Comparison of ENCODE assay signal across 23 cellular contexts in the genomic region with DNA sequence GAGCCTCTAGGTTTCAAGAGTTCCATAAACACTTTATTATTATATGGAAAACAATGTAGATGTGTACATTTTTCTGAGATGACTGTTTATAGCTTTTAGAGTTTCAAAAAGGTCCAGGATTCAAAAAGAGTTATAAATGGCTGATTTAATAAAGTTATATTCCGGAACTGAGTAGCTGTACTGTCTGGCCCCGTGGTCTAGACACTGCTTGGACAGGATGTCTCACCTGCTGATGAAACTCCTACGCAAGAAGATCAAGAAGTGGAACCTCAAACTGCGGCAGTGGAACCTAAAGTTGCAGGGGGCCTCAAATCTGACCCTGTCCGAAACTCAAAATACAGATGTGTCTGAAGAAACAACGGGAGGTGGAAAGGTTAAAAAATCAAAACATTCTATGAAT.
A peak's percentile ranks its signal among the peaks of the same experiment; 100 is the strongest.
DNase-seq lines count a peak whose midpoint lies in the region; ATAC-seq and TF ChIP-seq lines count a peak whose summit lies in the region.
"Had no signal": no experiment of that assay in that cellular context is flagged by ENCODE, and none has a peak within 500 bp of the region (broad histone marks: within the 10 kb centered on the region; RNA-seq: fewer than 3 reads in every experiment).

No MANE protein-coding gene starts in this region.

- H3K9ac ChIP-seq in smooth muscle cell (ENCODE audit: low read depth), result no peak overlapping the region
- H3K9ac ChIP-seq: BLaER1 treated with 17β-estradiol and CSF1 and Interleukin-3, amounts not matched to agents 10 nM and 100 nM had no signal

- H3K36me3 ChIP-seq in smooth muscle cell (ENCODE audit: low read depth) (no peaks in the 10 kb centered on the region), sigmoid colon (peaks cover 0 to 29% (median 0%) of the 10 kb centered on the region in 4 donors)

- WGBS in smooth muscle cell (ENCODE audit: low lambda C conversion rate), result 96% methylated on average over 6 of the region's 6 CpGs
- 93 to 96% methylated on average over 6 of the region's 6 CpGs for WGBS in sigmoid colon, 2 donors

- H3K4me3 Mint-ChIP-seq in activated T-cell treated with anti-CD3 and anti-CD28 coated beads, Interleukin-2, amount 50 U/mL, for 72 hours, result no peak overlapping the region
- H3K4me3 Mint-ChIP-seq in activated T-helper 17 cell treated with anti-CD3 and anti-CD28 coated beads, Interleukin-2, amount 50 U/mL, for 72 hours, result no peak overlapping the region
- H3K4me3 Mint-ChIP-seq in immature natural killer cell, result peak overlapping the region in 1 of 5 donors; percentile 21
- H3K4me3 Mint-ChIP-seq: CD8-positive, alpha-beta T cell had no signal

- H3K27ac ChIP-seq in smooth muscle cell (ENCODE audit: low read depth), result peak overlapping the region; percentile 99
- peak overlapping the region in 2 of 4 donors; percentile 27 to 86 for H3K27ac ChIP-seq in sigmoid colon
- H3K27ac ChIP-seq: 22Rv1; BLaER1 treated with 17β-estradiol and CSF1 and Interleukin-3, amounts not matched to agents 10 nM and 100 nM had no signal

- peaks cover 42% of the 10 kb centered on the region for H3F3A ChIP-seq in smooth muscle cell (ENCODE audit: low read depth)

- no peak for TF ChIP-seq EP300 in sigmoid colon (IDR thresholded peaks at IDR 0.05)

- H3K9me3 ChIP-seq in smooth muscle cell (replicated peaks; ENCODE audit: low read depth), result no peaks in the 10 kb centered on the region
- no peaks in the 10 kb centered on the region for H3K9me3 ChIP-seq in sigmoid colon
- H3K9me3 ChIP-seq: BLaER1 treated with 17β-estradiol and CSF1 and Interleukin-3, amounts not matched to agents 10 nM and 100 nM had no signal

- H3K36me3 Mint-ChIP-seq in activated T-cell treated with anti-CD3 and anti-CD28 coated beads, Interleukin-2, amount 50 U/mL, for 72 hours (ENCODE audit: insufficient read depth in 2 of 2), result peaks cover 3 to 8% of the 10 kb centered on the region in 2 donors
- peaks cover 84% of the 10 kb centered on the region for H3K36me3 Mint-ChIP-seq in activated T-helper 17 cell treated with anti-CD3 and anti-CD28 coated beads, Interleukin-2, amount 50 U/mL, for 72 hours (ENCODE audit: low read depth)
- H3K36me3 Mint-ChIP-seq in immature natural killer cell, result peaks cover 5 to 20% (median 12%) of the 10 kb centered on the region in 3 donors

- no peak for TF ChIP-seq POLR2A in sigmoid colon (IDR thresholded peaks at IDR 0.05)

- H3K4me1 ChIP-seq in smooth muscle cell (ENCODE audit: low read depth) (peaks cover 32% of the 10 kb centered on the region), sigmoid colon (peaks cover 0 to 49% (median 40%) of the 10 kb centered on the region in 4 donors)

- H3K27me3 ChIP-seq in smooth muscle cell (ENCODE audit: low read depth) (no peaks in the 10 kb centered on the region), sigmoid colon (no peaks in the 10 kb centered on the region)
- H3K27me3 ChIP-seq: BLaER1 treated with 17β-estradiol and CSF1 and Interleukin-3, amounts not matched to agents 10 nM and 100 nM had no signal

- no peak overlapping the region for H2AFZ ChIP-seq in smooth muscle cell (ENCODE audit: low read depth)

- H3K9me3 Mint-ChIP-seq in activated T-cell treated with anti-CD3 and anti-CD28 coated beads, Interleukin-2, amount 50 U/mL, for 72 hours, result no peaks in the 10 kb centered on the region
- H3K9me3 Mint-ChIP-seq in activated T-helper 17 cell treated with anti-CD3 and anti-CD28 coated beads, Interleukin-2, amount 50 U/mL, for 72 hours, result no peaks in the 10 kb centered on the region
- H3K9me3 Mint-ChIP-seq in immature natural killer cell, result no peaks in the 10 kb centered on the region
- H3K9me3 Mint-ChIP-seq: CD8-positive, alpha-beta T cell had no signal

- H3K27ac Mint-ChIP-seq in activated T-cell treated with anti-CD3 and anti-CD28 coated beads, Interleukin-2, amount 50 U/mL, for 72 hours, result peak overlapping the region; percentile 38
- peak overlapping the region; percentile 8 for H3K27ac Mint-ChIP-seq in activated T-helper 17 cell treated with anti-CD3 and anti-CD28 coated beads, Interleukin-2, amount 50 U/mL, for 72 hours
- H3K27ac Mint-ChIP-seq in immature natural killer cell, result peak overlapping the region in 5 of 6 donors; percentile 5 to 64 (median 29)
- H3K27ac Mint-ChIP-seq: CD8-positive, alpha-beta T cell had no signal

- H3K4me2 ChIP-seq in smooth muscle cell, result no peak overlapping the region
- H3K4me2 ChIP-seq: BLaER1 treated with 17β-estradiol and CSF1 and Interleukin-3, amounts not matched to agents 10 nM and 100 nM had no signal

- no peak for DNase-seq in activated T-cell treated with anti-CD3 and anti-CD28 coated beads, Interleukin-2, amount 50 U/mL, for 72 hours
- DNase-seq in activated T-cell treated with anti-CD3 and anti-CD28 coated beads for 4 hours, result no peak
- no peak for DNase-seq in immature natural killer cell
- DNase-seq in smooth muscle cell (lab: John Stamatoyannopoulos, UW; ENCODE audit: unreplicated experiment), result no peak
- no peak for DNase-seq in sigmoid colon
- DNase-seq: ACHN; Calu3; CD8-positive, alpha-beta T cell; DMS153; GOT3; IMR-90; NCI-H1105; NCI-H146; NCI-H2029 treated with DMSO at 0.1 percent for 48 hours; NCI-H2171; NCI-H345; NCI-H526; Right ventricle myocardium superior had no signal

- peaks cover 24% of the 10 kb centered on the region for H3K79me2 ChIP-seq in smooth muscle cell (ENCODE audit: low read depth)

- intact Hi-C loops in sigmoid colon (cut with DNase I), result no loop called here

- no peak for ATAC-seq in activated T-cell treated with anti-CD3 and anti-CD28 coated beads, Interleukin-2, amount 50 U/mL, for 72 hours (replicated peaks in 1 of 2)
- no peak for ATAC-seq in activated T-helper 17 cell treated with anti-CD3 and anti-CD28 coated beads, Interleukin-2, amount 50 U/mL, for 72 hours (replicated peaks)
- ATAC-seq in GM18858 (IDR thresholded peaks at IDR 0.05; ENCODE audit: unreplicated experiment), result no peak
- no peak for ATAC-seq in esophagus mucosa
- ATAC-seq: CD8-positive, alpha-beta T cell had no signal

- no peaks in the 10 kb centered on the region for H4K20me1 ChIP-seq in smooth muscle cell (ENCODE audit: low read depth)

- TF ChIP-seq CTCF in smooth muscle cell (IDR thresholded peaks at IDR 0.05; ENCODE audit: borderline replicate concordance, insufficient read depth, poor library complexity, severe bottlenecking) (no peak), sigmoid colon (IDR thresholded peaks at IDR 0.05) (no peak)

- H3K27me3 Mint-ChIP-seq in activated T-cell treated with anti-CD3 and anti-CD28 coated beads, Interleukin-2, amount 50 U/mL, for 72 hours (ENCODE audit: low read depth), result no peaks in the 10 kb centered on the region
- H3K27me3 Mint-ChIP-seq in activated T-helper 17 cell treated with anti-CD3 and anti-CD28 coated beads, Interleukin-2, amount 50 U/mL, for 72 hours, result no peaks in the 10 kb centered on the region
- H3K27me3 Mint-ChIP-seq in immature natural killer cell (ENCODE audit: low read depth in 3 of 3), result peaks cover 0 to 3% (median 0%) of the 10 kb centered on the region in 3 donors

- peaks cover 27% of the 10 kb centered on the region for H3K4me1 Mint-ChIP-seq in activated T-cell treated with anti-CD3 and anti-CD28 coated beads, Interleukin-2, amount 50 U/mL, for 72 hours (ENCODE audit: low read depth)
- H3K4me1 Mint-ChIP-seq in activated T-helper 17 cell treated with anti-CD3 and anti-CD28 coated beads, Interleukin-2, amount 50 U/mL, for 72 hours, result peaks cover 5% of the 10 kb centered on the region
- peaks cover 24 to 53% of the 10 kb centered on the region in 2 donors for H3K4me1 Mint-ChIP-seq in immature natural killer cell

- H3K4me3 ChIP-seq in smooth muscle cell (no peak overlapping the region), sigmoid colon (no peak overlapping the region)
- H3K4me3 ChIP-seq: BLaER1 treated with 17β-estradiol and CSF1 and Interleukin-3, amounts not matched to agents 10 nM and 100 nM had no signal
